8 cellular contexts compared by ENCODE assay signal in the genomic region with DNA sequence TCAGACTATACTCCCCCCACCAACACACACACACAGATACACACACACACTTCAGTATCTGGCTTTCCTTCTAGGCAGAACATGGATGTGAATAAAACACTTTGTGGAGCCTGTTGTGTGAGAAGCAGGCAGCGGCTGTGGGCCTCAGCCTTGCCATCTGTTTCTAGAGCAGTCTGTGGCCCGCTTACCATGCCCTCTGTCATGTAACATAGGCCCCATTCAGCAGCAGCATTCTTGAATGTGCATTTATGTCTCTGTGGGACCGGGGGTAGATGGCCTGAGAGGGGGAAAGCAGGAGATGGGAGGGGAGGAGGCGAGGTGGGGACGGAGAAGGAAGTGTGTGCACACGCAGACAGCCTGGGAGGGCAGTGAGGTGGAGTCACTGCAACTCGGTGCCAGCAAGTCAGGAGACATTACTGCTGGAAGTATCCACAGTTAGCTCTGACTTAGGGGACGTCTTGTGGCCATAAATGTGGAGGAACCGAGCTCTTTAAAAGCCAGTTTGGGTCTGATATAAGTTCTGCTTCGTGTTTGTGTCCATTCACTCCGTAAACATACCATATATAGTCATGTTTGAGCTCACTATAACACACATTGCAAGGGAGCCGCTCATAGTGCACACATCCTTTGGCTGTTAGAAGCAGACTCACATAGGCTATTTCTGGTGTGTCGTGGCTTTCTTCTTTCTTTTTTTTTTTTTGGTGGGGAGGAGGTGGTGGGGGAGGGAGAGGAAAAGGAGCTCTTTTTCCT. TPM values are rescaled to one million over a fixed set of nuclear protein-coding genes. Genes with fewer than 3 reads are reported as not detected.
DNase-seq lines count a peak whose midpoint lies in the region; ATAC-seq and TF ChIP-seq lines count a peak whose summit lies in the region.

No MANE protein-coding gene starts in this region.

- POLR2A ChIA-PET in CD8-positive, alpha-beta memory T cell (lab: Charles Lee) = interaction anchor here (1.0 to 1.2 kb wide), 2 partner anchors 8 to 166 kb away, joined by 3 to 4 read pairs; no protein-coding TSS in a partner anchor

- peaks cover 0 to 3% (median 0%) of the 10 kb centered on the region in 3 donors for H3K36me3 Mint-ChIP-seq in CD8-positive, alpha-beta memory T cell
- H3K36me3 Mint-ChIP-seq in activated T-cell treated with anti-CD3 and anti-CD28 coated beads, Interleukin-2, amount 50 U/mL, for 72 hours (ENCODE audit: insufficient read depth in 2 of 2) = no peaks in the 10 kb centered on the region

- no peak for DNase-seq in CD8-positive, alpha-beta memory T cell
- peak; percentile 83 to 89 for DNase-seq in Kasumi-1 (lab: John Stamatoyannopoulos, UW)
- peak in 1 of 2 donors; percentile 21 for DNase-seq in activated T-cell treated with anti-CD3 and anti-CD28 coated beads, Interleukin-2, amount 50 U/mL, for 72 hours
- DNase-seq in cardiac muscle cell (ENCODE audit: low read depth in 1 of 2, low spot score in 1 of 2) = peak in 1 of 2 donors; percentile 62
- DNase-seq in ecto neural progenitor cell (ENCODE audit: low spot score) = no peak
- no peak for DNase-seq in inferior parietal cortex (ENCODE audit: extremely low spot score)

- no peak overlapping the region for H3K9ac ChIP-seq in rectal smooth muscle tissue (ENCODE audit: low read length)

- peak overlapping the region; percentile 13 to 49 (median 33) for H3K4me3 Mint-ChIP-seq in CD8-positive, alpha-beta memory T cell
- H3K4me3 Mint-ChIP-seq in activated T-cell treated with anti-CD3 and anti-CD28 coated beads, Interleukin-2, amount 50 U/mL, for 72 hours = peak overlapping the region; percentile 75 to 86

- H3K27ac Mint-ChIP-seq in CD8-positive, alpha-beta memory T cell = peak overlapping the region in 6 of 8 donors; percentile 29 to 78 (median 52)
- H3K27ac Mint-ChIP-seq in activated T-cell treated with anti-CD3 and anti-CD28 coated beads, Interleukin-2, amount 50 U/mL, for 72 hours = peak overlapping the region; percentile 60

- no peaks in the 10 kb centered on the region for H3K27me3 Mint-ChIP-seq in CD8-positive, alpha-beta memory T cell
- no peaks in the 10 kb centered on the region for H3K27me3 Mint-ChIP-seq in activated T-cell treated with anti-CD3 and anti-CD28 coated beads, Interleukin-2, amount 50 U/mL, for 72 hours (ENCODE audit: low read depth)

- peaks cover 64% of the 10 kb centered on the region for H3K4me1 ChIP-seq in CD8-positive, alpha-beta memory T cell (ENCODE audit: insufficient read depth, low read length)
- H3K4me1 ChIP-seq in cardiac muscle cell (ENCODE audit: low read depth) (peaks cover 68% of the 10 kb centered on the region), rectal smooth muscle tissue (ENCODE audit: control insufficient read depth, insufficient read depth, low read length) (peaks cover 38% of the 10 kb centered on the region)

- no peaks in the 10 kb centered on the region for H3K36me3 ChIP-seq in CD8-positive, alpha-beta memory T cell (ENCODE audit: insufficient read depth, low read length)
- H3K36me3 ChIP-seq in cardiac muscle cell (no peaks in the 10 kb centered on the region), rectal smooth muscle tissue (ENCODE audit: control insufficient read depth, insufficient read depth, low read length) (no peaks in the 10 kb centered on the region)

- no peak for TF ChIP-seq CTCF in cardiac muscle cell (IDR thresholded peaks at IDR 0.05; ENCODE audit: low read depth, low read length)

- peak overlapping the region; percentile 37 for H3K4me3 ChIP-seq in CD8-positive, alpha-beta memory T cell (ENCODE audit: low read length)
- H3K4me3 ChIP-seq in cardiac muscle cell = no peak overlapping the region
- peak overlapping the region; percentile 7 for H3K4me3 ChIP-seq in rectal smooth muscle tissue (ENCODE audit: low read length)

- H3K27me3 ChIP-seq in CD8-positive, alpha-beta memory T cell (ENCODE audit: insufficient read depth, low read length, poor library complexity, severe bottlenecking) = no peaks in the 10 kb centered on the region
- H3K27me3 ChIP-seq in cardiac muscle cell = no peaks in the 10 kb centered on the region
- H3K27me3 ChIP-seq in rectal smooth muscle tissue (ENCODE audit: control insufficient read depth, insufficient read depth, low read length) = no peaks in the 10 kb centered on the region

- H3K9me3 ChIP-seq in CD8-positive, alpha-beta memory T cell (ENCODE audit: low read length) = no peaks in the 10 kb centered on the region
- no peaks in the 10 kb centered on the region for H3K9me3 ChIP-seq in cardiac muscle cell (ENCODE audit: low read depth)

- H3K27ac ChIP-seq in CD8-positive, alpha-beta memory T cell (ENCODE audit: low read depth, low read length) = peak overlapping the region; percentile 73
- H3K27ac ChIP-seq in cardiac muscle cell (peak overlapping the region; percentile 86), rectal smooth muscle tissue (ENCODE audit: low read depth, low read length) (peak overlapping the region; percentile 69)

- CTCF ChIA-PET in CD8-positive, alpha-beta memory T cell (lab: Charles Lee) = interaction anchor here (0.9 to 1.3 kb wide), 5 partner anchors 29 to 129 kb away, joined by 3 to 5 read pairs (median 3); no protein-coding TSS in a partner anchor

- H3K9me3 Mint-ChIP-seq in CD8-positive, alpha-beta memory T cell = no peaks in the 10 kb centered on the region
- H3K9me3 Mint-ChIP-seq in activated T-cell treated with anti-CD3 and anti-CD28 coated beads, Interleukin-2, amount 50 U/mL, for 72 hours = no peaks in the 10 kb centered on the region

- ATAC-seq in GM21447 (IDR thresholded peaks at IDR 0.05; ENCODE audit: unreplicated experiment) = peak; percentile 73
- ATAC-seq in activated T-cell treated with anti-CD3 and anti-CD28 coated beads, Interleukin-2, amount 50 U/mL, for 72 hours (replicated peaks in 1 of 2) = peak; percentile 62 to 77

- peaks cover 59 to 84% (median 75%) of the 10 kb centered on the region in 3 donors for H3K4me1 Mint-ChIP-seq in CD8-positive, alpha-beta memory T cell
- H3K4me1 Mint-ChIP-seq in activated T-cell treated with anti-CD3 and anti-CD28 coated beads, Interleukin-2, amount 50 U/mL, for 72 hours (ENCODE audit: low read depth) = peaks cover 85% of the 10 kb centered on the region

RNA-seq across cellular contexts. Expression of a gene that starts 38.5 kb away (rescaled TPM):
- total RNA-seq in CD8-positive, alpha-beta memory T cell = 10 to 100 TPM; 17.7 to 18.7 TPM
- polyA plus RNA-seq in CD8-positive, alpha-beta memory T cell = 8.5 TPM
- 10 to 100 TPM; 16.0 to 16.4 TPM for total RNA-seq in activated T-cell treated with anti-CD3 and anti-CD28 coated beads, Interleukin-2, amount 50 U/mL, for 72 hours
- 30.5 and 55.3 TPM in 2 replicates for total RNA-seq in cardiac muscle cell
- 15.4 and 22.1 TPM in 2 replicates for polyA plus RNA-seq in cardiac muscle cell

Comparison
In these comparisons a context has a peak if more than half of its experiments do, and no peak if none do; other contexts are left out.
1. DNase-seq: peak in Kasumi-1 (2 of 2); none in CD8-positive, alpha-beta memory T cell (0 of 5), ecto neural progenitor cell (single experiment) and inferior parietal cortex (single experiment).
2. Peak in every context shown above with its lines, with median percentiles within 50 percentile points of each other: H3K27ac ChIP-seq.